Comparison of ENCODE assay signal across 8 cellular contexts in the genomic region with DNA sequence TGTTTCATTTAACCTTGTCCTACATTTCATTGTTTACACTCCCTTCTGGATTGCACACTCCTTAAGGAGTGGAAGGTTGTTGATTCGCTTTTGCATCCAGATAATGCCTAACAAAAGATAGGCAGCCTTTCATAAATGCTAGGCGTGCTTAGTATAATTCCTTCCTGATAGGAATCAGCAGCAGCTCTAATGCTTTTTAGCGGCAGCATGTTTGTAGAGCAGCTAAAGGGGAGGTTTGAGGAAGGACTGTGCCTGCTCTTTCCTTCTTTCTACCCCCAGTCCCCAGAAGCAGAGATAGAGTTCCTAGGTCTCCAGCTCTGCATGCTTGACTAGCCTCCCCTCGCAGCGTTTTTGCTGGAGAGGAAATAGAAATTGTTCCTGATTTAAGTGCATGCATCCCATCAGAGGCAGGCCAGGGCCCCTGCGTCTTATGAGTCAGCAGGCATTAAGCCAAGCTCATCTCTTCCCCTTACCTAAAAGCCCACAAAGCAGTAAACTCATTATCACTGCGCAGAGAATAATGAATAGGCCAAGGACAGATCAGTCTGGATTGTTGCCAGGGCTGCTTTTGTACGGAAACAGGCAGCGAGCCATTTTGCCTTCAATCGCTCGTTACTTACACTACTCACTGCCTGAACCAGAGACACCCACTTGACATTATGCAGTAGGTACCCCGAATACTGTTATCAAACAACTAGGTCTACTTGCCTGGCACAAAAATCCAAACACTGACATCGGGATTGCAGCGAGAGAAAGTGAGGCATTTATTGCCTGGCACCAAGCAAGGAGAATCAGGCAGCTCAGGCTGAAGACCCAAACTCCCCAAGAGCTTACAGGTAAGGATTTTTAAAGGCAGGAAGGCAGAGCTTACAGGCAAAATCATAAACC. TPM values are rescaled to one million over a fixed set of nuclear protein-coding genes. Genes with fewer than 3 reads are reported as not detected.
DNase-seq lines count a peak whose midpoint lies in the region; ATAC-seq and TF ChIP-seq lines count a peak whose summit lies in the region.

No MANE protein-coding gene starts in this region.

- H3K36me3 Mint-ChIP-seq in activated T-helper 1 cell treated with anti-CD3 and anti-CD28 coated beads, Interleukin-12 subunit alpha, Interleukin-12 subunit beta, Interleukin-2, Interleukin-4 antibody, amounts not matched to agents 30 ng/mL and 10 ng/mL and 1 ng/mL, durations not matched to agents 14 hours and 24 hours and 36 hours (ENCODE audit: low read depth): no peaks in the 10 kb centered on the region

- no peaks in the 10 kb centered on the region; the same call in 1 of the 2 replicates for H3K9me3 ChIP-seq in BE2C
- H3K9me3 ChIP-seq in MG63: no peaks in the 10 kb centered on the region

- no peak for ATAC-seq in HG03175 (IDR thresholded peaks at IDR 0.05; ENCODE audit: unreplicated experiment)

- TF ChIP-seq CTCF in BE2C (IDR thresholded peaks at IDR 0.05; ENCODE audit: low read depth, low read length): no peak
- TF ChIP-seq CTCF in fibroblast of the aortic adventitia (IDR thresholded peaks at IDR 0.05; ENCODE audit: insufficient read depth, low read length): no peak

- no peak overlapping the region for H3K27ac Mint-ChIP-seq in activated T-helper 1 cell treated with anti-CD3 and anti-CD28 coated beads, Interleukin-12 subunit alpha, Interleukin-12 subunit beta, Interleukin-2, Interleukin-4 antibody, amounts not matched to agents 30 ng/mL and 10 ng/mL and 1 ng/mL, durations not matched to agents 14 hours and 24 hours and 36 hours

- H3K27me3 ChIP-seq in BE2C: no peaks in the 10 kb centered on the region
- H3K27me3 ChIP-seq in MG63: no peaks in the 10 kb centered on the region

- H3K4me3 Mint-ChIP-seq in activated T-helper 1 cell treated with anti-CD3 and anti-CD28 coated beads, Interleukin-12 subunit alpha, Interleukin-12 subunit beta, Interleukin-2, Interleukin-4 antibody, amounts not matched to agents 30 ng/mL and 10 ng/mL and 1 ng/mL, durations not matched to agents 14 hours and 24 hours and 36 hours: no peak overlapping the region

- H3K4me1 Mint-ChIP-seq in activated T-helper 1 cell treated with anti-CD3 and anti-CD28 coated beads, Interleukin-12 subunit alpha, Interleukin-12 subunit beta, Interleukin-2, Interleukin-4 antibody, amounts not matched to agents 30 ng/mL and 10 ng/mL and 1 ng/mL, durations not matched to agents 14 hours and 24 hours and 36 hours (ENCODE audit: low read depth): peaks cover 8% of the 10 kb centered on the region

- H3K4me3 ChIP-seq in BE2C (ENCODE audit: low read depth, low read length) (peak overlapping the region; percentile 44), MG63 (no peak overlapping the region), fibroblast of the aortic adventitia (ENCODE audit: low read depth, low read length) (no peak overlapping the region)

- no peaks in the 10 kb centered on the region for H3K36me3 ChIP-seq in BE2C
- no peaks in the 10 kb centered on the region for H3K36me3 ChIP-seq in MG63

- intact Hi-C loops in activated T-helper 1 cell treated with anti-CD3 and anti-CD28 coated beads, Interleukin-12 subunit alpha, Interleukin-12 subunit beta, Interleukin-2, Interleukin-4 antibody, amounts not matched to agents 30 ng/mL and 10 ng/mL and 1 ng/mL, durations not matched to agents 14 hours and 24 hours and 36 hours (cut with micrococcal nuclease): no loop called here

- DNase-seq in BE2C (peak; percentile 94), MG63 (peak; percentile 25), RPMI7951 (ENCODE audit: low read depth) (peak; percentile 92), fibroblast of the aortic adventitia (ENCODE audit: low read depth) (peak; percentile 71), retina (peak; percentile 77)
- no peak for DNase-seq in activated T-helper 1 cell treated with anti-CD3 and anti-CD28 coated beads, Interleukin-12 subunit alpha, Interleukin-12 subunit beta, Interleukin-2, Interleukin-4 antibody, amounts not matched to agents 30 ng/mL and 10 ng/mL and 1 ng/mL, durations not matched to agents 14 hours and 24 hours and 36 hours (ENCODE audit: low spot score)
- no peak for DNase-seq in activated CD4-positive, CD25-positive, alpha-beta regulatory T cell (lab: John Stamatoyannopoulos, UW)

- no peaks in the 10 kb centered on the region for H3K9me3 Mint-ChIP-seq in activated T-helper 1 cell treated with anti-CD3 and anti-CD28 coated beads, Interleukin-12 subunit alpha, Interleukin-12 subunit beta, Interleukin-2, Interleukin-4 antibody, amounts not matched to agents 30 ng/mL and 10 ng/mL and 1 ng/mL, durations not matched to agents 14 hours and 24 hours and 36 hours

- H3K4me1 ChIP-seq in BE2C: peaks cover 30% of the 10 kb centered on the region

- no peaks in the 10 kb centered on the region for H3K27me3 Mint-ChIP-seq in activated T-helper 1 cell treated with anti-CD3 and anti-CD28 coated beads, Interleukin-12 subunit alpha, Interleukin-12 subunit beta, Interleukin-2, Interleukin-4 antibody, amounts not matched to agents 30 ng/mL and 10 ng/mL and 1 ng/mL, durations not matched to agents 14 hours and 24 hours and 36 hours (ENCODE audit: insufficient read depth)

RNA-seq across cellular contexts. Expression of a gene that starts 14.1 kb away (rescaled TPM):
- polyA plus RNA-seq in BE2C (2012; ENCODE audit: insufficient read depth, insufficient read length, low read depth): not detected
- not detected in 2 replicates for total RNA-seq in MG63 (2014; rRNA removed; shearing (Covaris generic); ENCODE audit: low replicate concordance)
- total RNA-seq in RPMI7951 (2014; rRNA removed; shearing (Covaris generic)): not detected in 2 replicates
- not detected in 2 replicates for total RNA-seq in fibroblast of the aortic adventitia (ENCODE audit: low replicate concordance)
- total RNA-seq in activated T-helper 1 cell treated with anti-CD3 and anti-CD28 coated beads, Interleukin-12 subunit alpha, Interleukin-12 subunit beta, Interleukin-2, Interleukin-4 antibody, amounts not matched to agents 30 ng/mL and 10 ng/mL and 1 ng/mL, durations not matched to agents 14 hours and 24 hours and 36 hours: not detected in 2 replicates

RNA-seq across cellular contexts. Expression of a gene that starts 42.9 kb away (rescaled TPM):
- 2.5 TPM for polyA plus RNA-seq in BE2C (2012; ENCODE audit: insufficient read depth, insufficient read length, low read depth)
- 3.6 and 6.4 TPM in 2 replicates for total RNA-seq in MG63 (2014; rRNA removed; shearing (Covaris generic); ENCODE audit: low replicate concordance)
- total RNA-seq in RPMI7951 (2014; rRNA removed; shearing (Covaris generic)): 4.1 and 6.8 TPM in 2 replicates
- total RNA-seq in fibroblast of the aortic adventitia (ENCODE audit: low replicate concordance): 11.6 and 16.6 TPM in 2 replicates
- total RNA-seq in activated T-helper 1 cell treated with anti-CD3 and anti-CD28 coated beads, Interleukin-12 subunit alpha, Interleukin-12 subunit beta, Interleukin-2, Interleukin-4 antibody, amounts not matched to agents 30 ng/mL and 10 ng/mL and 1 ng/mL, durations not matched to agents 14 hours and 24 hours and 36 hours: 4.8 and 6.2 TPM in 2 replicates

Comparison
In these comparisons a context has a peak if more than half of its experiments do, and no peak if none do; other contexts are left out.
1. DNase-seq: peak in BE2C (single experiment), MG63 (single experiment), RPMI7951 (single experiment), fibroblast of the aortic adventitia (single experiment) and retina (single experiment); none in activated T-helper 1 cell treated with anti-CD3 and anti-CD28 coated beads, Interleukin-12 subunit alpha, Interleukin-12 subunit beta, Interleukin-2, Interleukin-4 antibody, amounts not matched to agents 30 ng/mL and 10 ng/mL and 1 ng/mL, durations not matched to agents 14 hours and 24 hours and 36 hours (single experiment) and activated CD4-positive, CD25-positive, alpha-beta regulatory T cell (0 of 4).